Comparison of ENCODE assay signal across 1 cellular context in genomic region chr19:13101590-13102415, GRCh38.
TF ChIP-seq lines count a peak whose summit lies in the region.

No MANE protein-coding gene starts in this region.

TF ChIP-seq in SK-N-SH, 30 proteins besides CTCF, POLR2A, EP300 and RAD21 (continued from another document):
- TF ChIP-seq, protein P1, sequence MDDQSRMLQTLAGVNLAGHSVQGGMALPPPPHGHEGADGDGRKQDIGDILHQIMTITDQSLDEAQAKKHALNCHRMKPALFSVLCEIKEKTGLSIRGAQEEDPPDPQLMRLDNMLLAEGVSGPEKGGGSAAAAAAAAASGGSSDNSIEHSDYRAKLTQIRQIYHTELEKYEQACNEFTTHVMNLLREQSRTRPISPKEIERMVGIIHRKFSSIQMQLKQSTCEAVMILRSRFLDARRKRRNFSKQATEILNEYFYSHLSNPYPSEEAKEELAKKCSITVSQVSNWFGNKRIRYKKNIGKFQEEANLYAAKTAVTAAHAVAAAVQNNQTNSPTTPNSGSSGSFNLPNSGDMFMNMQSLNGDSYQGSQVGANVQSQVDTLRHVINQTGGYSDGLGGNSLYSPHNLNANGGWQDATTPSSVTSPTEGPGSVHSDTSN (IDR thresholded peaks at IDR 0.05) = no peak
- no peak for TF ChIP-seq NRF1 (IDR thresholded peaks at IDR 0.05; ENCODE audit: low read depth, low read length)
TF ChIP-seq in SK-N-SH: peak in this region for 0.
